28 cellular contexts compared by ENCODE assay signal in the genomic region with DNA sequence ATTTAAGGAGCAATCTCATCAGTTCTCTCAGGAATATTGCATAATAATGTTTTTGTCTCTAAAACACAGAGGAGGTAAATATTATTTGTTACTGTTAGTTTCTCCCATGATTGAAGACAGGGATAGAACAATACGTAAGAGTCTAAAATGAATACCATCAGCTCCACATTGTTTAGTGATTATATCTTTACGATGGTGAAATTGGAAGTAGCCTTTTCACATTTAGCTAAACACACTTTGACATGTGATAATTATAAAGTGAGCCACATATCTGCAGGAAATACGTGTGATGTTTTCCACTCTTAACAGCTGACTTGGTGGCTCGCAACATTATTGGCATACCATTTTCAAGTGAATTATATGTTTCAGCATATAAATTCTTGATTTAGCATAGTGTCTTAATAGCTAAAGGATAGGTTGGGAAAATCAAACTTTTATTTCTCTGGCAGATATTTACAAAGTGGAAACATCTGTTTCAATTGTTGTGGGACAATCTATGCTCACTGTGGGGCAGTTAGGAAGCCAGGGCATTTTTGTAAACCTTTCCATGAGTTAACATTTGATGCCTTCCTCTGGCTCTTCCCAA.
A peak's percentile ranks its signal among the peaks of the same experiment; 100 is the strongest.
DNase-seq lines count a peak whose midpoint lies in the region; ATAC-seq and TF ChIP-seq lines count a peak whose summit lies in the region.
"Had no signal": no experiment of that assay in that cellular context is flagged by ENCODE, and none has a peak within 500 bp of the region (broad histone marks: within the 10 kb centered on the region; RNA-seq: fewer than 3 reads in every experiment).

No MANE protein-coding gene starts in this region.

- H3K4me2 ChIP-seq in skeletal muscle satellite cell (ENCODE audit: low read length): no peak overlapping the region
- no peak overlapping the region for H3K4me2 ChIP-seq in MM.1S (ENCODE audit: low read depth, low read length)
- H3K4me2 ChIP-seq in SK-N-SH: no peak overlapping the region

- H3K9ac ChIP-seq in adipocyte (ENCODE audit: low read length): no peak overlapping the region
- H3K9ac ChIP-seq in skeletal muscle satellite cell (ENCODE audit: low read depth, low read length): peak overlapping the region; percentile 18
- H3K9ac ChIP-seq in MM.1S (ENCODE audit: low read length): no peak overlapping the region
- H3K9ac ChIP-seq in SK-N-SH: no peak overlapping the region

- TF ChIP-seq EP300 in SK-N-SH (IDR thresholded peaks at IDR 0.05; ENCODE audit: borderline replicate concordance in 1 of 2, low read depth in 1 of 2, low read length in 1 of 2): no peak

- CTCF ChIA-PET in SK-N-SH (lab: Yijun Ruan, JAX): interaction anchor here (0.5 to 0.9 kb wide), 2 partner anchors 8 to 456 kb away, joined by 3 to 4 read pairs; no protein-coding TSS in a partner anchor

- POLR2A ChIA-PET in SK-N-SH (lab: Yijun Ruan, JAX): no interaction called here

- ATAC-seq in HG03108 (IDR thresholded peaks at IDR 0.05; ENCODE audit: unreplicated experiment): no peak
- ATAC-seq: pancreas had no signal

- no peaks in the 10 kb centered on the region for H4K20me1 ChIP-seq in MM.1S (ENCODE audit: insufficient read depth, low read length)
- no peaks in the 10 kb centered on the region for H4K20me1 ChIP-seq in SK-N-SH (ENCODE audit: insufficient read depth)

- H3K36me3 ChIP-seq in adipocyte (ENCODE audit: control insufficient read depth, insufficient read depth, low read length, severe bottlenecking) (no peaks in the 10 kb centered on the region), skeletal muscle satellite cell (ENCODE audit: insufficient read depth, low read length) (peaks cover 53% of the 10 kb centered on the region), MM.1S (replicated peaks; ENCODE audit: insufficient read depth, low read length) (no peaks in the 10 kb centered on the region), SK-N-SH (replicated peaks in 1 of 2; ENCODE audit: control insufficient read depth in 1 of 2, insufficient read depth in 2 of 2, low read length in 1 of 2) (peaks cover 64 to 84% of the 10 kb centered on the region in 2 experiments), SJCRH30 (peaks cover 16% of the 10 kb centered on the region)
- H3K36me3 ChIP-seq: pancreas had no signal

- H3K9me3 ChIP-seq in adipocyte (ENCODE audit: control insufficient read depth, low read length): peaks cover 4% of the 10 kb centered on the region
- H3K9me3 ChIP-seq in skeletal muscle satellite cell (replicated peaks; ENCODE audit: low read length): peaks cover 7% of the 10 kb centered on the region
- no peaks in the 10 kb centered on the region for H3K9me3 ChIP-seq in MM.1S (replicated peaks; ENCODE audit: insufficient read depth, low read length)
- no peaks in the 10 kb centered on the region for H3K9me3 ChIP-seq in SK-N-SH
- no peaks in the 10 kb centered on the region for H3K9me3 ChIP-seq in SJCRH30 (replicated peaks)
- H3K9me3 ChIP-seq: esophagus squamous epithelium, pancreas had no signal

- H3K9me2 ChIP-seq in MM.1S (replicated peaks; ENCODE audit: insufficient read depth, low read length) (no peaks in the 10 kb centered on the region), SK-N-SH (no peaks in the 10 kb centered on the region)

- H3F3A ChIP-seq in MM.1S (ENCODE audit: insufficient read depth, low read length) (peaks cover 9% of the 10 kb centered on the region), SK-N-SH (replicated peaks; ENCODE audit: insufficient read depth) (peaks cover 57% of the 10 kb centered on the region)

- H2AFZ ChIP-seq in MM.1S (ENCODE audit: low read length) (no peak overlapping the region), SK-N-SH (ENCODE audit: low read depth) (no peak overlapping the region)

- no peaks in the 10 kb centered on the region for H3K27me3 ChIP-seq in adipocyte (replicated peaks; ENCODE audit: control insufficient read depth, insufficient read depth, low read length)
- no peaks in the 10 kb centered on the region for H3K27me3 ChIP-seq in skeletal muscle satellite cell (ENCODE audit: control insufficient read depth, insufficient read depth, low read length)
- H3K27me3 ChIP-seq in MM.1S (replicated peaks; ENCODE audit: insufficient read depth, low read length): no peaks in the 10 kb centered on the region
- no peaks in the 10 kb centered on the region for H3K27me3 ChIP-seq in SK-N-SH (ENCODE audit: insufficient read depth)
- H3K27me3 ChIP-seq in SJCRH30: no peaks in the 10 kb centered on the region
- H3K27me3 ChIP-seq: esophagus squamous epithelium, pancreas, tibial nerve had no signal

- WGBS in SK-N-SH (ENCODE audit: low lambda C conversion rate): 57% methylated on average over 4 of the region's 4 CpGs

- H3K4me1 ChIP-seq in adipocyte (ENCODE audit: control insufficient read depth, insufficient read depth, low read length) (peaks cover 23% of the 10 kb centered on the region), skeletal muscle satellite cell (ENCODE audit: control insufficient read depth, insufficient read depth, low read length) (peaks cover 15% of the 10 kb centered on the region), MM.1S (ENCODE audit: low read length) (peaks cover 18% of the 10 kb centered on the region), SK-N-SH (ENCODE audit: control insufficient read depth in 1 of 2, insufficient read depth in 2 of 2, low read depth in 1 of 2, low read length in 1 of 2) (no peaks in the 10 kb centered on the region; a peak in 2 of 4 replicates), SJCRH30 (no peaks in the 10 kb centered on the region)
- H3K4me1 ChIP-seq: pancreas, tibial nerve had no signal

- no peak for TF ChIP-seq CTCF in MM.1S (IDR thresholded peaks at IDR 0.05; ENCODE audit: low read length)
- TF ChIP-seq CTCF in SK-N-SH (IDR thresholded peaks at IDR 0.05): no peak

- no peaks in the 10 kb centered on the region for H3K79me2 ChIP-seq in MM.1S (ENCODE audit: low read length)
- peaks cover 5% of the 10 kb centered on the region; the same call in 1 of the 2 replicates for H3K79me2 ChIP-seq in SK-N-SH (ENCODE audit: insufficient read depth)

- peak; percentile 57 for DNase-seq in EH (ENCODE audit: low read depth)
- DNase-seq in adipocyte (ENCODE audit: low read depth): peak; percentile 66
- DNase-seq in fibroblast of peridontal ligament (ENCODE audit: extremely low read depth): peak; percentile 64
- DNase-seq in MM.1S: no peak
- DNase-seq in SK-N-SH: no peak
- no peak for DNase-seq in SJCRH30
- DNase-seq: activated B cell treated with CpG ODN at 0.5 μM for 24 hours; activated CD4-positive, alpha-beta T cell treated with anti-CD3 and anti-CD28 coated beads, Interleukin-2, amount 50 U/mL, for 1 hour; activated gamma-delta T cell; activated naive CD8-positive, alpha-beta T cell treated with anti-CD3 and anti-CD28 coated beads, Interleukin-2, amount 10 ng/mL, durations not matched to agents 7 days and 5 days; activated T-cell treated with anti-CD3 and anti-CD28 coated beads, Interleukin-2, amount 50 U/mL, for 24 hours; Calu3; central memory CD4-positive, alpha-beta T cell; DMS79 treated with DMSO at 0.1 percent for 48 hours; esophagus squamous epithelium; GF-D8; hippocampal formation; NCI-H1092 treated with DMSO at 0.1 percent for 48 hours; NCI-H187; NCI-H82; pancreas; retina; stimulated activated CD4-positive, alpha-beta T cell treated with anti-CD3 and anti-CD28 coated beads, Interleukin-1b, Interleukin-23, amount 100 ng/mL, for 48 hours; stimulated activated CD8-positive, alpha-beta memory T cell treated with anti-CD3 and anti-CD28 coated beads, Interleukin-4, amount 100 ng/mL, for 48 hours; T-helper 1 cell had no signal

- no peak for TF ChIP-seq RAD21 in SK-N-SH (IDR thresholded peaks at IDR 0.05; ENCODE audit: low read length)

- H3K27ac ChIP-seq in MM.1S (ENCODE audit: low read length) (no peak overlapping the region), SK-N-SH (ENCODE audit: low read depth in 2 of 2, low read length in 1 of 2) (peak overlapping the region in 1 of 2 experiments; percentile 91; a peak in 2 of 4 replicates), SJCRH30 (no peak overlapping the region)
- H3K27ac ChIP-seq: pancreas, tibial nerve had no signal

- no peak overlapping the region for H3K4me3 ChIP-seq in adipocyte (ENCODE audit: low read length)
- no peak overlapping the region for H3K4me3 ChIP-seq in skeletal muscle satellite cell (ENCODE audit: low read length)
- H3K4me3 ChIP-seq in MM.1S (ENCODE audit: low read length): no peak overlapping the region
- H3K4me3 ChIP-seq in SK-N-SH (ENCODE audit: low read depth in 2 of 2, low read length in 1 of 2): no peak overlapping the region
- no peak overlapping the region for H3K4me3 ChIP-seq in SJCRH30
- H3K4me3 ChIP-seq: esophagus squamous epithelium, pancreas, tibial nerve had no signal

TF ChIP-seq in SK-N-SH, 30 proteins besides CTCF, POLR2A, EP300 and RAD21 (continues in another document):
- TF ChIP-seq, protein P1, sequence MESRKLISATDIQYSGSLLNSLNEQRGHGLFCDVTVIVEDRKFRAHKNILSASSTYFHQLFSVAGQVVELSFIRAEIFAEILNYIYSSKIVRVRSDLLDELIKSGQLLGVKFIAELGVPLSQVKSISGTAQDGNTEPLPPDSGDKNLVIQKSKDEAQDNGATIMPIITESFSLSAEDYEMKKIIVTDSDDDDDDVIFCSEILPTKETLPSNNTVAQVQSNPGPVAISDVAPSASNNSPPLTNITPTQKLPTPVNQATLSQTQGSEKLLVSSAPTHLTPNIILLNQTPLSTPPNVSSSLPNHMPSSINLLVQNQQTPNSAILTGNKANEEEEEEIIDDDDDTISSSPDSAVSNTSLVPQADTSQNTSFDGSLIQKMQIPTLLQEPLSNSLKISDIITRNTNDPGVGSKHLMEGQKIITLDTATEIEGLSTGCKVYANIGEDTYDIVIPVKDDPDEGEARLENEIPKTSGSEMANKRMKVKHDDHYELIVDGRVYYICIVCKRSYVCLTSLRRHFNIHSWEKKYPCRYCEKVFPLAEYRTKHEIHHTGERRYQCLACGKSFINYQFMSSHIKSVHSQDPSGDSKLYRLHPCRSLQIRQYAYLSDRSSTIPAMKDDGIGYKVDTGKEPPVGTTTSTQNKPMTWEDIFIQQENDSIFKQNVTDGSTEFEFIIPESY (IDR thresholded peaks at IDR 0.05; ENCODE audit: borderline replicate concordance, low read depth): no peak
- TF ChIP-seq, protein P2, sequence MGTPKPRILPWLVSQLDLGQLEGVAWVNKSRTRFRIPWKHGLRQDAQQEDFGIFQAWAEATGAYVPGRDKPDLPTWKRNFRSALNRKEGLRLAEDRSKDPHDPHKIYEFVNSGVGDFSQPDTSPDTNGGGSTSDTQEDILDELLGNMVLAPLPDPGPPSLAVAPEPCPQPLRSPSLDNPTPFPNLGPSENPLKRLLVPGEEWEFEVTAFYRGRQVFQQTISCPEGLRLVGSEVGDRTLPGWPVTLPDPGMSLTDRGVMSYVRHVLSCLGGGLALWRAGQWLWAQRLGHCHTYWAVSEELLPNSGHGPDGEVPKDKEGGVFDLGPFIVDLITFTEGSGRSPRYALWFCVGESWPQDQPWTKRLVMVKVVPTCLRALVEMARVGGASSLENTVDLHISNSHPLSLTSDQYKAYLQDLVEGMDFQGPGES (IDR thresholded peaks at IDR 0.05; ENCODE audit: low read depth, low read length): no peak
- TF ChIP-seq RXRA (IDR thresholded peaks at IDR 0.05; ENCODE audit: borderline replicate concordance, low read depth): no peak

Comparison
In these comparisons a context has a peak if more than half of its experiments do, and no peak if none do; other contexts are left out.
1. DNase-seq: peak in EH (single experiment), adipocyte (single experiment) and fibroblast of peridontal ligament (single experiment); none in MM.1S (single experiment), SK-N-SH (single experiment) and SJCRH30 (0 of 2).